Comparison of ENCODE assay signal across 16 cellular contexts in the genomic region with DNA sequence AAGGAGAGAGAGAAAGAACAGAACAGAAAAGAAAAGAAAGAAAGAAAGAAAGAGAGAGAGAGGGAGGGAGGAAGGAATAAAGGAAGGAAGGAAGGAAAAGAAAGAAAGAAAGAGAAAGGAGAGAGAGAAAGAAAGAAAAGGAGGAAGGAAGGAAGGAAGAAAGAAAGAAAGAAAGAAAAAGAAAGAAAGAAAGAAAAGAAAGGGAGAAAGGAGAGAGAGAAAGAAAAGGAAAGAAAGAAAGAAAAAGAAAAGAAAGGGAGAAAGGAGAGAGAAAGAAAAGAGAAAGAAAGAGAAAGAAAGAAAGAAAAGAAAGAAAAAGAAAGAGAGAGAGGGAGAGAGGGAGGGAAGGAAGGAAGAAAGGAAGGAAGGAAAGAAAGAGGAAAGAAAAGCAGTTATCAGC.
A peak's percentile ranks its signal among the peaks of the same experiment; 100 is the strongest.
DNase-seq lines count a peak whose midpoint lies in the region; ATAC-seq and TF ChIP-seq lines count a peak whose summit lies in the region.
"Had no signal": no experiment of that assay in that cellular context is flagged by ENCODE, and none has a peak within 500 bp of the region (broad histone marks: within the 10 kb centered on the region; RNA-seq: fewer than 3 reads in every experiment).

No MANE protein-coding gene starts in this region.

- H3K4me1 Mint-ChIP-seq in activated CD8-positive, alpha-beta T cell treated with anti-CD3 and anti-CD28 coated beads for 36 hours (ENCODE audit: low read depth): no peaks in the 10 kb centered on the region
- no peaks in the 10 kb centered on the region for H3K4me1 Mint-ChIP-seq in activated CD8-positive, alpha-beta T cell treated with anti-CD3 and anti-CD28 coated beads, Interleukin-2, amount 10 ng/mL, durations not matched to agents 7 days and 5 days (ENCODE audit: low read depth)
- H3K4me1 Mint-ChIP-seq in WTC11 (peaks cover 30% of the 10 kb centered on the region), nephron progenitor cell (peaks cover 64% of the 10 kb centered on the region), progenitor cell of endocrine pancreas (ENCODE audit: low read depth) (peaks cover 6% of the 10 kb centered on the region)
- H3K4me1 Mint-ChIP-seq: CD14-positive monocyte; CD4-positive, alpha-beta memory T cell had no signal

- no peaks in the 10 kb centered on the region for H3K36me3 Mint-ChIP-seq in activated CD8-positive, alpha-beta T cell treated with anti-CD3 and anti-CD28 coated beads for 36 hours (ENCODE audit: low read depth)
- no peaks in the 10 kb centered on the region for H3K36me3 Mint-ChIP-seq in activated CD8-positive, alpha-beta T cell treated with anti-CD3 and anti-CD28 coated beads, Interleukin-2, amount 10 ng/mL, durations not matched to agents 7 days and 5 days (ENCODE audit: low read depth)
- no peaks in the 10 kb centered on the region for H3K36me3 Mint-ChIP-seq in WTC11
- no peaks in the 10 kb centered on the region for H3K36me3 Mint-ChIP-seq in nephron progenitor cell (ENCODE audit: low read depth)
- H3K36me3 Mint-ChIP-seq in progenitor cell of endocrine pancreas (ENCODE audit: insufficient read depth): no peaks in the 10 kb centered on the region
- H3K36me3 Mint-ChIP-seq: CD14-positive monocyte; CD4-positive, alpha-beta memory T cell had no signal

- intact Hi-C loops in activated CD8-positive, alpha-beta T cell treated with anti-CD3 and anti-CD28 coated beads for 36 hours (cut with micrococcal nuclease): no loop called here

- no peak overlapping the region for H3K4me3 Mint-ChIP-seq in activated CD8-positive, alpha-beta T cell treated with anti-CD3 and anti-CD28 coated beads for 36 hours
- H3K4me3 Mint-ChIP-seq in activated CD8-positive, alpha-beta T cell treated with anti-CD3 and anti-CD28 coated beads, Interleukin-2, amount 10 ng/mL, durations not matched to agents 7 days and 5 days: no peak overlapping the region
- H3K4me3 Mint-ChIP-seq in WTC11: no peak overlapping the region
- H3K4me3 Mint-ChIP-seq in nephron progenitor cell: no peak overlapping the region
- H3K4me3 Mint-ChIP-seq in progenitor cell of endocrine pancreas (ENCODE audit: low read depth): no peak overlapping the region
- H3K4me3 Mint-ChIP-seq: CD14-positive monocyte, H9, HFFc6 had no signal

- no peak for DNase-seq in activated CD8-positive, alpha-beta T cell treated with anti-CD3 and anti-CD28 coated beads for 36 hours
- no peak for DNase-seq in activated CD8-positive, alpha-beta T cell treated with anti-CD3 and anti-CD28 coated beads, Interleukin-2, amount 10 ng/mL, durations not matched to agents 7 days and 5 days
- DNase-seq in WTC11 (ENCODE audit: low spot score): no peak
- no peak for DNase-seq in nephron progenitor cell
- no peak for DNase-seq in progenitor cell of endocrine pancreas (ENCODE audit: low spot score, unreplicated experiment)
- no peak for DNase-seq in NOMO-1 treated with DMSO at 0.1 percent for 48 hours (lab: John Stamatoyannopoulos, UW; ENCODE audit: unreplicated experiment)
- DNase-seq: BE2C; Caco-2; CD4-positive, alpha-beta memory T cell; DMS153; DND-41; GM23248; H9; HFFc6 had no signal

- H3K27me3 Mint-ChIP-seq in activated CD8-positive, alpha-beta T cell treated with anti-CD3 and anti-CD28 coated beads for 36 hours: no peaks in the 10 kb centered on the region
- no peaks in the 10 kb centered on the region for H3K27me3 Mint-ChIP-seq in activated CD8-positive, alpha-beta T cell treated with anti-CD3 and anti-CD28 coated beads, Interleukin-2, amount 10 ng/mL, durations not matched to agents 7 days and 5 days (ENCODE audit: low read depth)
- H3K27me3 Mint-ChIP-seq in WTC11 (ENCODE audit: low read depth): peaks cover 58% of the 10 kb centered on the region
- H3K27me3 Mint-ChIP-seq in nephron progenitor cell (ENCODE audit: low read depth, poor library complexity): peaks cover 6% of the 10 kb centered on the region
- H3K27me3 Mint-ChIP-seq in progenitor cell of endocrine pancreas: peaks cover 23% of the 10 kb centered on the region
- H3K27me3 Mint-ChIP-seq: CD4-positive, alpha-beta memory T cell had no signal

- CTCF ChIA-PET in activated CD8-positive, alpha-beta T cell treated with anti-CD3 and anti-CD28 coated beads for 36 hours (lab: Charles Lee): no interaction called here
- CTCF ChIA-PET in activated CD8-positive, alpha-beta T cell treated with anti-CD3 and anti-CD28 coated beads, Interleukin-2, amount 10 ng/mL, durations not matched to agents 7 days and 5 days (lab: Charles Lee): no interaction called here
- CTCF ChIA-PET in WTC11 (lab: Charles Lee): no interaction called here

- POLR2A ChIA-PET in activated CD8-positive, alpha-beta T cell treated with anti-CD3 and anti-CD28 coated beads for 36 hours (lab: Charles Lee): no interaction called here
- POLR2A ChIA-PET in activated CD8-positive, alpha-beta T cell treated with anti-CD3 and anti-CD28 coated beads, Interleukin-2, amount 10 ng/mL, durations not matched to agents 7 days and 5 days (lab: Charles Lee): no interaction called here
- POLR2A ChIA-PET in WTC11 (lab: Charles Lee): no interaction called here

- peak; percentile 32 for TF ChIP-seq CTCF in activated CD8-positive, alpha-beta T cell treated with anti-CD3 and anti-CD28 coated beads for 36 hours (IDR thresholded peaks at IDR 0.05)
- TF ChIP-seq CTCF in WTC11 (IDR thresholded peaks at IDR 0.05) (no peak), nephron progenitor cell (IDR thresholded peaks at IDR 0.05) (no peak), progenitor cell of endocrine pancreas (IDR thresholded peaks at IDR 0.05; ENCODE audit: unreplicated experiment) (no peak)

- no peak for ATAC-seq in activated CD8-positive, alpha-beta T cell treated with anti-CD3 and anti-CD28 coated beads for 36 hours
- no peak for ATAC-seq in activated CD8-positive, alpha-beta T cell treated with anti-CD3 and anti-CD28 coated beads, Interleukin-2, amount 10 ng/mL, durations not matched to agents 7 days and 5 days
- no peak for ATAC-seq in WTC11
- ATAC-seq: HCT116 had no signal

- H3K9me3 Mint-ChIP-seq in activated CD8-positive, alpha-beta T cell treated with anti-CD3 and anti-CD28 coated beads for 36 hours: no peaks in the 10 kb centered on the region
- no peaks in the 10 kb centered on the region for H3K9me3 Mint-ChIP-seq in activated CD8-positive, alpha-beta T cell treated with anti-CD3 and anti-CD28 coated beads, Interleukin-2, amount 10 ng/mL, durations not matched to agents 7 days and 5 days (ENCODE audit: insufficient read depth)
- no peaks in the 10 kb centered on the region for H3K9me3 Mint-ChIP-seq in WTC11
- H3K9me3 Mint-ChIP-seq in nephron progenitor cell: no peaks in the 10 kb centered on the region
- H3K9me3 Mint-ChIP-seq in progenitor cell of endocrine pancreas (ENCODE audit: low read depth): no peaks in the 10 kb centered on the region
- H3K9me3 Mint-ChIP-seq: H9 had no signal

- no peak overlapping the region for H3K27ac Mint-ChIP-seq in activated CD8-positive, alpha-beta T cell treated with anti-CD3 and anti-CD28 coated beads for 36 hours
- no peak overlapping the region for H3K27ac Mint-ChIP-seq in activated CD8-positive, alpha-beta T cell treated with anti-CD3 and anti-CD28 coated beads, Interleukin-2, amount 10 ng/mL, durations not matched to agents 7 days and 5 days
- H3K27ac Mint-ChIP-seq in WTC11 (no peak overlapping the region), nephron progenitor cell (peak overlapping the region; percentile 91), progenitor cell of endocrine pancreas (no peak overlapping the region)
- H3K27ac Mint-ChIP-seq: CD14-positive monocyte; CD4-positive, alpha-beta memory T cell; HFFc6 had no signal

TF ChIP-seq in WTC11, 78 proteins besides CTCF, POLR2A, EP300 and RAD21:
- TF ChIP-seq, protein P1, sequence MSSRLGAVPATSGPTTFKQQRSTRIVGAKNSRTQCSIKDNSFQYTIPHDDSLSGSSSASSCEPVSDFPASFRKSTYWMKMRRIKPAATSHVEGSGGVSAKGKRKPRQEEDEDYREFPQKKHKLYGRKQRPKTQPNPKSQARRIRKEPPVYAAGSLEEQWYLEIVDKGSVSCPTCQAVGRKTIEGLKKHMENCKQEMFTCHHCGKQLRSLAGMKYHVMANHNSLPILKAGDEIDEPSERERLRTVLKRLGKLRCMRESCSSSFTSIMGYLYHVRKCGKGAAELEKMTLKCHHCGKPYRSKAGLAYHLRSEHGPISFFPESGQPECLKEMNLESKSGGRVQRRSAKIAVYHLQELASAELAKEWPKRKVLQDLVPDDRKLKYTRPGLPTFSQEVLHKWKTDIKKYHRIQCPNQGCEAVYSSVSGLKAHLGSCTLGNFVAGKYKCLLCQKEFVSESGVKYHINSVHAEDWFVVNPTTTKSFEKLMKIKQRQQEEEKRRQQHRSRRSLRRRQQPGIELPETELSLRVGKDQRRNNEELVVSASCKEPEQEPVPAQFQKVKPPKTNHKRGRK (CRISPR knock-in tag; IDR thresholded peaks at IDR 0.05; ENCODE audit: borderline replicate concordance): peak; percentile 70; the same call in 1 of the 2 replicates
- no peak for TF ChIP-seq OVOL2 (CRISPR knock-in tag; IDR thresholded peaks at IDR 0.05; ENCODE audit: borderline replicate concordance)
- TF ChIP-seq, protein P2, sequence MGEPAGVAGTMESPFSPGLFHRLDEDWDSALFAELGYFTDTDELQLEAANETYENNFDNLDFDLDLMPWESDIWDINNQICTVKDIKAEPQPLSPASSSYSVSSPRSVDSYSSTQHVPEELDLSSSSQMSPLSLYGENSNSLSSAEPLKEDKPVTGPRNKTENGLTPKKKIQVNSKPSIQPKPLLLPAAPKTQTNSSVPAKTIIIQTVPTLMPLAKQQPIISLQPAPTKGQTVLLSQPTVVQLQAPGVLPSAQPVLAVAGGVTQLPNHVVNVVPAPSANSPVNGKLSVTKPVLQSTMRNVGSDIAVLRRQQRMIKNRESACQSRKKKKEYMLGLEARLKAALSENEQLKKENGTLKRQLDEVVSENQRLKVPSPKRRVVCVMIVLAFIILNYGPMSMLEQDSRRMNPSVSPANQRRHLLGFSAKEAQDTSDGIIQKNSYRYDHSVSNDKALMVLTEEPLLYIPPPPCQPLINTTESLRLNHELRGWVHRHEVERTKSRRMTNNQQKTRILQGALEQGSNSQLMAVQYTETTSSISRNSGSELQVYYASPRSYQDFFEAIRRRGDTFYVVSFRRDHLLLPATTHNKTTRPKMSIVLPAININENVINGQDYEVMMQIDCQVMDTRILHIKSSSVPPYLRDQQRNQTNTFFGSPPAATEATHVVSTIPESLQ (CRISPR knock-in tag; IDR thresholded peaks at IDR 0.05): no peak
- TF ChIP-seq, protein P3, sequence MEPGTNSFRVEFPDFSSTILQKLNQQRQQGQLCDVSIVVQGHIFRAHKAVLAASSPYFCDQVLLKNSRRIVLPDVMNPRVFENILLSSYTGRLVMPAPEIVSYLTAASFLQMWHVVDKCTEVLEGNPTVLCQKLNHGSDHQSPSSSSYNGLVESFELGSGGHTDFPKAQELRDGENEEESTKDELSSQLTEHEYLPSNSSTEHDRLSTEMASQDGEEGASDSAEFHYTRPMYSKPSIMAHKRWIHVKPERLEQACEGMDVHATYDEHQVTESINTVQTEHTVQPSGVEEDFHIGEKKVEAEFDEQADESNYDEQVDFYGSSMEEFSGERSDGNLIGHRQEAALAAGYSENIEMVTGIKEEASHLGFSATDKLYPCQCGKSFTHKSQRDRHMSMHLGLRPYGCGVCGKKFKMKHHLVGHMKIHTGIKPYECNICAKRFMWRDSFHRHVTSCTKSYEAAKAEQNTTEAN (CRISPR knock-in tag; IDR thresholded peaks at IDR 0.05): no peak
TF ChIP-seq in WTC11: peak in this region for 1.
